ENCODE assay signal across 16 cellular contexts in genomic region chr9:109791003-109791677, GRCh38. TPM values are rescaled to one million over a fixed set of nuclear protein-coding genes. Genes with fewer than 3 reads are reported as not detected.
DNase-seq lines count a peak whose midpoint lies in the region; ATAC-seq and TF ChIP-seq lines count a peak whose summit lies in the region.
"Had no signal": no experiment of that assay in that cellular context is flagged by ENCODE, and none has a peak within 500 bp of the region (broad histone marks: within the 10 kb centered on the region; RNA-seq: fewer than 3 reads in every experiment).

No MANE protein-coding gene starts in this region.

- intact Hi-C loops in IMR-90 (cut with micrococcal nuclease): no loop called here

- H4K20me1 ChIP-seq in IMR-90 (ENCODE audit: insufficient read depth, low read length): peaks cover 6% of the 10 kb centered on the region; the same call in 1 of the 2 replicates
- H4K20me1 ChIP-seq: BLaER1 had no signal

- H4K8ac ChIP-seq in IMR-90 (ENCODE audit: low read depth in 2 of 2, low read length in 2 of 2): no peak overlapping the region; a peak in 1 of 4 replicates

- DNase-seq in COLO668 (lab: John Stamatoyannopoulos, UW; ENCODE audit: unreplicated experiment): peak; percentile 8
- no peak for DNase-seq in IMR-90
- DNase-seq in left lobe of liver (ENCODE audit: low spot score): no peak
- no peak for DNase-seq in osteocyte (ENCODE audit: extremely low spot score, unreplicated experiment)
- no peak for DNase-seq in NCI-H187 treated with DMSO at 0.1 percent for 48 hours (lab: John Stamatoyannopoulos, UW)
- DNase-seq in activated T-cell treated with anti-CD3 and anti-CD28 coated beads for 4 hours: no peak
- DNase-seq in effector memory CD4-positive, alpha-beta T cell: no peak
- DNase-seq: Calu3; CD4-positive, alpha-beta memory T cell; NCI-H1436; NCI-H2029; NCI-H69; NK-92 treated with Interleukin-12 subunit alpha and Interleukin-12 subunit beta, amount 100 ng/mL, for 24 hours; Right ventricle myocardium superior had no signal

- H3K9me3 ChIP-seq in IMR-90 (ENCODE audit: control insufficient read depth, insufficient read depth, low read length): no peaks in the 10 kb centered on the region
- H3K9me3 ChIP-seq in effector memory CD4-positive, alpha-beta T cell (ENCODE audit: control insufficient read depth, low read length): no peaks in the 10 kb centered on the region
- H3K9me3 ChIP-seq: BLaER1 had no signal

- H3K4me3 ChIP-seq in IMR-90 (ENCODE audit: insufficient read depth, low read depth, low read length): no peak overlapping the region
- H3K4me3 ChIP-seq in effector memory CD4-positive, alpha-beta T cell (ENCODE audit: insufficient read depth, low read depth, low read length, poor library complexity, severe bottlenecking): no peak overlapping the region
- H3K4me3 ChIP-seq: BLaER1 had no signal

- H3K4me1 Mint-ChIP-seq in osteocyte (ENCODE audit: unreplicated experiment): peaks cover 66% of the 10 kb centered on the region
- H3K4me1 Mint-ChIP-seq: CD4-positive, alpha-beta memory T cell had no signal

- no peak overlapping the region for H3K4me3 Mint-ChIP-seq in osteocyte (ENCODE audit: unreplicated experiment)
- H3K4me3 Mint-ChIP-seq: CD4-positive, alpha-beta memory T cell had no signal

- H3K79me1 ChIP-seq in IMR-90 (ENCODE audit: low read depth in 1 of 2, low read length in 2 of 2): peaks cover 36 to 73% of the 10 kb centered on the region in 2 experiments; a peak in 3 of 4 replicates

- no peak overlapping the region for H2AK9ac ChIP-seq in IMR-90 (replicated peaks; ENCODE audit: low read depth, low read length, poor library complexity)

- peak overlapping the region; percentile 63 for H3K27ac Mint-ChIP-seq in osteocyte (ENCODE audit: unreplicated experiment)
- H3K27ac Mint-ChIP-seq: CD4-positive, alpha-beta memory T cell had no signal

- H4K91ac ChIP-seq in IMR-90 (ENCODE audit: insufficient read depth, low read depth, low read length): no peak overlapping the region; the same call in 1 of the 2 replicates

- H2BK5ac ChIP-seq in IMR-90 (ENCODE audit: low read depth, low read length, poor library complexity, severe bottlenecking): no peak overlapping the region

- no peak for TF ChIP-seq RAD21 in IMR-90 (IDR thresholded peaks at IDR 0.05; ENCODE audit: low read length)

- H2AFZ ChIP-seq in IMR-90 (replicated peaks; ENCODE audit: low read length, poor library complexity): no peak overlapping the region

- no peaks in the 10 kb centered on the region for H3K36me3 Mint-ChIP-seq in osteocyte (ENCODE audit: unreplicated experiment)
- H3K36me3 Mint-ChIP-seq: CD4-positive, alpha-beta memory T cell had no signal

- H3K27me3 ChIP-seq in IMR-90 (ENCODE audit: control insufficient read depth, insufficient read depth, low read length): no peaks in the 10 kb centered on the region
- no peaks in the 10 kb centered on the region for H3K27me3 ChIP-seq in effector memory CD4-positive, alpha-beta T cell (replicated peaks; ENCODE audit: control insufficient read depth, insufficient read depth, low read length, poor library complexity, severe bottlenecking)
- H3K27me3 ChIP-seq: BLaER1 had no signal

- peak overlapping the region; percentile 38 for H3K23ac ChIP-seq in IMR-90 (ENCODE audit: low read depth, low read length)

- H3K4me1 ChIP-seq in IMR-90 (ENCODE audit: control insufficient read depth, insufficient read depth, low read length): peaks cover 21% of the 10 kb centered on the region
- H3K4me1 ChIP-seq in effector memory CD4-positive, alpha-beta T cell (ENCODE audit: control insufficient read depth, insufficient read depth, low read length, poor library complexity, severe bottlenecking): no peaks in the 10 kb centered on the region
- H3K4me1 ChIP-seq: BLaER1 had no signal

- H3K9me1 ChIP-seq in IMR-90 (ENCODE audit: insufficient read depth, low read length): peaks cover 30% of the 10 kb centered on the region

- H4K5ac ChIP-seq in IMR-90 (ENCODE audit: low read depth, low read length): no peak overlapping the region

- ATAC-seq in IMR-90 (ENCODE audit: low read depth) (no peak), left lobe of liver (peak; percentile 12), HG02678 (IDR thresholded peaks at IDR 0.05; ENCODE audit: unreplicated experiment) (no peak)

- H2BK20ac ChIP-seq in IMR-90 (ENCODE audit: low read depth, low read length): no peak overlapping the region; the same call in 1 of the 2 replicates

- no peaks in the 10 kb centered on the region for H3K27me3 Mint-ChIP-seq in osteocyte (ENCODE audit: unreplicated experiment)

- no peaks in the 10 kb centered on the region for H3K36me3 ChIP-seq in IMR-90 (ENCODE audit: control insufficient read depth, insufficient read depth, low read length)
- H3K36me3 ChIP-seq in effector memory CD4-positive, alpha-beta T cell (ENCODE audit: control insufficient read depth, insufficient read depth, low read length): no peaks in the 10 kb centered on the region
- H3K36me3 ChIP-seq: BLaER1 had no signal

- dilution Hi-C loops in IMR-90 (cut with HindIII; ENCODE audit: low sequenced_read_pairs, unreplicated experiment): no loop called here

- H3K56ac ChIP-seq in IMR-90 (ENCODE audit: extremely low read depth, insufficient read depth, low read length): no peak overlapping the region

- H2BK15ac ChIP-seq in IMR-90 (ENCODE audit: low read depth, low read length): peak overlapping the region; percentile 56; the same call in 1 of the 3 replicates

- peak overlapping the region; percentile 62 for H3K14ac ChIP-seq in IMR-90 (replicated peaks; ENCODE audit: low read depth, low read length)

- H3K9me3 Mint-ChIP-seq in osteocyte (ENCODE audit: unreplicated experiment): no peaks in the 10 kb centered on the region
- H3K9me3 Mint-ChIP-seq: CD4-positive, alpha-beta memory T cell had no signal

- H3K9ac ChIP-seq in IMR-90 (ENCODE audit: low read depth, low read length): no peak overlapping the region
- H3K9ac ChIP-seq: BLaER1 had no signal

- peak overlapping the region; percentile 79 for H2AK5ac ChIP-seq in IMR-90 (ENCODE audit: low read depth, low read length)

- no peak overlapping the region for H3K18ac ChIP-seq in IMR-90 (ENCODE audit: low read depth, low read length)

- TF ChIP-seq CTCF in IMR-90 (conservative IDR thresholded peaks at IDR 0.05; ENCODE audit: low read depth, low read length) (no peak), osteocyte (IDR thresholded peaks at IDR 0.05) (no peak)

- no CpG with 5 or more reads among the region's 6 CpGs for WGBS in IMR-90 (ENCODE audit: extremely low coverage in 2 of 2, insufficient read length in 1 of 2), 2 experiments

- H2BK120ac ChIP-seq in IMR-90 (ENCODE audit: low read depth, low read length): no peak overlapping the region

- H3K27ac ChIP-seq in IMR-90 (ENCODE audit: insufficient read depth, low read length): no peak overlapping the region
- no peak overlapping the region for H3K27ac ChIP-seq in effector memory CD4-positive, alpha-beta T cell (ENCODE audit: insufficient read depth, low read length, poor library complexity, severe bottlenecking)
- H3K27ac ChIP-seq: BLaER1 had no signal

- CTCF ChIA-PET in IMR-90 (lab: Yijun Ruan, JAX): no interaction called here

- no peak overlapping the region for H3K4me2 ChIP-seq in IMR-90 (ENCODE audit: low read depth, low read length)
- H3K4me2 ChIP-seq: BLaER1 had no signal

- BruUV-seq in IMR-90 (replicated peaks; lab: Mats Ljungman, UMichigan): no TSS peak

- peak overlapping the region; percentile 41; the same call in 1 of the 2 replicates for H3K4ac ChIP-seq in IMR-90 (ENCODE audit: low read depth, low read length)

- in situ Hi-C loops in IMR-90 (cut with MboI; ENCODE audit: low sequenced_read_pairs): no loop called here

- POLR2A ChIA-PET in IMR-90 (lab: Charles Lee; ENCODE audit: unreplicated experiment): interaction anchor here (0.7 kb wide), 1 partner anchor 8 kb away, joined by 3 read pairs; no protein-coding TSS in a partner anchor

- no peak for TF ChIP-seq POLR2A in IMR-90 (IDR thresholded peaks at IDR 0.05; ENCODE audit: low read depth, low read length)

TF ChIP-seq in IMR-90, 13 proteins besides CTCF, POLR2A, EP300 and RAD21 (continues in another document):
- TF ChIP-seq, protein P1, sequence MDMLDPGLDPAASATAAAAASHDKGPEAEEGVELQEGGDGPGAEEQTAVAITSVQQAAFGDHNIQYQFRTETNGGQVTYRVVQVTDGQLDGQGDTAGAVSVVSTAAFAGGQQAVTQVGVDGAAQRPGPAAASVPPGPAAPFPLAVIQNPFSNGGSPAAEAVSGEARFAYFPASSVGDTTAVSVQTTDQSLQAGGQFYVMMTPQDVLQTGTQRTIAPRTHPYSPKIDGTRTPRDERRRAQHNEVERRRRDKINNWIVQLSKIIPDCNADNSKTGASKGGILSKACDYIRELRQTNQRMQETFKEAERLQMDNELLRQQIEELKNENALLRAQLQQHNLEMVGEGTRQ (IDR thresholded peaks at IDR 0.05; ENCODE audit: low read depth, low read length): no peak
- TF ChIP-seq RFX5 (IDR thresholded peaks at IDR 0.05; ENCODE audit: low read depth, low read length) (no peak), MAZ (IDR thresholded peaks at IDR 0.05; ENCODE audit: borderline replicate concordance, low read depth, low read length) (no peak), CEBPB (IDR thresholded peaks at IDR 0.05; ENCODE audit: low read depth, low read length) (no peak), RCOR1 (IDR thresholded peaks at IDR 0.05; ENCODE audit: insufficient replicate concordance, low read length) (no peak), CHD1 (IDR thresholded peaks at IDR 0.05; ENCODE audit: low read depth, low read length) (no peak), MXI1 (IDR thresholded peaks at IDR 0.05; ENCODE audit: borderline replicate concordance, low read depth, low read length) (no peak), NFE2L2 (IDR thresholded peaks at IDR 0.05; ENCODE audit: low read depth, low read length) (no peak), SMC3 (IDR thresholded peaks at IDR 0.05; ENCODE audit: low read depth, low read length) (no peak), MAFK (IDR thresholded peaks at IDR 0.05; ENCODE audit: low read depth, low read length) (no peak), BHLHE40 (IDR thresholded peaks at IDR 0.05; ENCODE audit: low read depth, low read length) (no peak), FOS (IDR thresholded peaks at IDR 0.05; ENCODE audit: low read depth, low read length) (no peak)

RNA-seq across cellular contexts. Expression of gene PALM2AKAP2, which starts 11.1 kb away (rescaled TPM):
- total RNA-seq in IMR-90 (2012; rRNA removed) (14.2 and 20.6 TPM in 2 replicates), left lobe of liver (32.1 TPM), osteocyte (24.2 and 25.3 TPM in 2 replicates)
- 3.2 and 3.3 TPM in 2 replicates for polyA plus RNA-seq in IMR-90 (2012; rRNA removed)
- polyA plus RNA-seq in IMR-90 (2012; cell fraction: cytosol; rRNA removed): 0.88 and 1.4 TPM in 2 replicates
- 0.29 and 2.1 TPM in 2 replicates for polyA plus RNA-seq in IMR-90 (2012; cell fraction: nucleus; rRNA removed; ENCODE audit: low replicate concordance)
- total RNA-seq: Calu3; CD4-positive, alpha-beta memory T cell had no signal
- polyA plus RNA-seq: CD4-positive, alpha-beta memory T cell had no signal
